In the genomic region with DNA sequence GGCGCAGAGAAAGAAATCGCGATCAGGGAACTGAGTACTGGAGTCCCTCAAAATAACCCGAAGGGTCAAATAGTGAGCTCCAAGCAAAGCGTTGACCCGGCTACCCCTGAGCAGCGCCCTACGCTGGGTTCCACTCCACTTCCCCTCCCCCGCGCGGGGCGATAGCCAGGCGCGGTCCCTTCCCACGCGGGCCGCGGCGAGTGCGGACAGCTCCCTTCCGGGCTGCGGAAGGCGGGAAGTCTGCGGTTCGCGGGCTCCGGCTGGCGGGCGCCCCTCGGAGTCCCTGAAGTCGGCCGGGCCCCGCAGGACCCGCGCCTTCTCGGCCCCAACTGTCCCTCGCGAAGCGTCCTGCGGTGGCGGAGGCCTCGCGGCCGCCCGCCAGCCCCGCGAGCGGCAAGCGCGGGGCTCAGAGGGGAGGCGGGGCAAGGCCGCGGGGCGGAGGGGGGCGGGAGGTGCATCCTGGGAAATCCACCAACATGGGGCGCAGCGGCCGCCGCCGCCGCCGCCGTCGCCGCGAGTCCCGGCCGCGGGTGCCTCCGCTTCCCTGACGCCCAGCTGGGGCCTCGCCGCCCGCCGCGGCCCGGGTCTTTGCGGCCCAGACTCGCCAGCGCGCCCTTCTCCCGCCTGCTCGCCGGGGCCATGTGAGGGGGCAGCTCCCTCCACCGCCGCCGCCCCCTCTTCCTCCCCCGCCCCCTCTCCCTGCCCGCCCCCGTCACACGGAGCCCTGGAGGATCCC, we compare ENCODE assay signal across 8 cellular contexts. TPM values are rescaled to one million over a fixed set of nuclear protein-coding genes. Genes with fewer than 3 reads are reported as not detected.
DNase-seq lines count a peak whose midpoint lies in the region; ATAC-seq and TF ChIP-seq lines count a peak whose summit lies in the region.

A gene (plus strand): TSS at position 457 of the 736 bp plus-strand sequence. CDS start 315 bp downstream, outside the sequence.

- H3K9me3 Mint-ChIP-seq in activated CD8-positive, alpha-beta T cell treated with anti-CD3 and anti-CD28 coated beads for 36 hours: no peaks in the 10 kb centered on the region

- DNase-seq in AG10803 (ENCODE audit: low read depth): peak; percentile 59
- peak; percentile 66 for DNase-seq in NCI-H526 treated with DMSO at 0.1 percent for 48 hours (lab: John Stamatoyannopoulos, UW)
- peak; percentile 69 for DNase-seq in activated CD8-positive, alpha-beta T cell treated with anti-CD3 and anti-CD28 coated beads for 36 hours
- peak; percentile 62 for DNase-seq in effector CD8-positive, alpha-beta T cell (lab: John Stamatoyannopoulos, UW)
- DNase-seq in lung microvascular endothelial cell (ENCODE audit: low read depth in 2 of 2): peak; percentile 67 to 78
- peak; percentile 50 to 63 (median 56) for DNase-seq in stimulated activated CD4-positive, alpha-beta T cell treated with anti-CD3 and anti-CD28 coated beads, TNF-alpha, amount 100 ng/mL, for 4 hours (ENCODE audit: low read depth in 3 of 3)

- peaks cover 33% of the 10 kb centered on the region for H3K4me1 Mint-ChIP-seq in activated CD8-positive, alpha-beta T cell treated with anti-CD3 and anti-CD28 coated beads for 36 hours (ENCODE audit: low read depth)

- peak within 1 kb of the TSS; percentile 83 for H3K4me3 Mint-ChIP-seq in activated CD8-positive, alpha-beta T cell treated with anti-CD3 and anti-CD28 coated beads for 36 hours

- intact Hi-C loops in activated CD8-positive, alpha-beta T cell treated with anti-CD3 and anti-CD28 coated beads for 36 hours (cut with micrococcal nuclease): loop anchor here (10.0 kb wide), 1 partner anchor 172 kb away; no protein-coding TSS in a partner anchor

- POLR2A ChIA-PET in activated CD8-positive, alpha-beta T cell treated with anti-CD3 and anti-CD28 coated beads for 36 hours (lab: Charles Lee): interaction anchor here (0.7 to 2.2 kb wide), 7 partner anchors 9 to 269 kb away, joined by 3 to 7 read pairs (median 3); a partner anchor contains a TSS

- H3K27me3 Mint-ChIP-seq in activated CD8-positive, alpha-beta T cell treated with anti-CD3 and anti-CD28 coated beads for 36 hours: no peaks in the 10 kb centered on the region

- no peak for TF ChIP-seq CTCF in AG10803 (conservative IDR thresholded peaks at IDR 0.05; ENCODE audit: low read length)
- no peak for TF ChIP-seq CTCF in activated CD8-positive, alpha-beta T cell treated with anti-CD3 and anti-CD28 coated beads for 36 hours (IDR thresholded peaks at IDR 0.05)

- peak within 1 kb of the TSS; percentile 98 for H3K27ac Mint-ChIP-seq in activated CD8-positive, alpha-beta T cell treated with anti-CD3 and anti-CD28 coated beads for 36 hours

- ATAC-seq in GM18909 (IDR thresholded peaks at IDR 0.05; ENCODE audit: poor library complexity, unreplicated experiment): peak; percentile 69
- ATAC-seq in HG03139 (IDR thresholded peaks at IDR 0.05; ENCODE audit: unreplicated experiment): peak; percentile 47
- ATAC-seq in activated CD8-positive, alpha-beta T cell treated with anti-CD3 and anti-CD28 coated beads for 36 hours: peak; percentile 57

- no peaks in the 10 kb centered on the region for H3K36me3 Mint-ChIP-seq in activated CD8-positive, alpha-beta T cell treated with anti-CD3 and anti-CD28 coated beads for 36 hours (ENCODE audit: low read depth)

- CTCF ChIA-PET in activated CD8-positive, alpha-beta T cell treated with anti-CD3 and anti-CD28 coated beads for 36 hours (lab: Charles Lee): interaction anchor here (1.1 to 5.2 kb wide), 7 partner anchors 13 to 172 kb away, joined by 3 to 25 read pairs (median 4); no protein-coding TSS in a partner anchor

- peak within 1 kb of the TSS; percentile 81 for H3K4me3 ChIP-seq in AG10803 (ENCODE audit: low read length)

RNA-seq across cellular contexts. Expression of the gene that starts here (rescaled TPM):
- 10 to 100 TPM; 10.5 to 11.2 TPM for total RNA-seq in activated CD8-positive, alpha-beta T cell treated with anti-CD3 and anti-CD28 coated beads for 36 hours
- 8.3 and 8.7 TPM in 2 replicates for total RNA-seq in lung microvascular endothelial cell

Comparison
In these comparisons a context has a peak if more than half of its experiments do, and no peak if none do; other contexts are left out.
1. Peak in every context shown above with its lines: DNase-seq, ATAC-seq and H3K4me3 ChIP-seq.